In the genomic region with DNA sequence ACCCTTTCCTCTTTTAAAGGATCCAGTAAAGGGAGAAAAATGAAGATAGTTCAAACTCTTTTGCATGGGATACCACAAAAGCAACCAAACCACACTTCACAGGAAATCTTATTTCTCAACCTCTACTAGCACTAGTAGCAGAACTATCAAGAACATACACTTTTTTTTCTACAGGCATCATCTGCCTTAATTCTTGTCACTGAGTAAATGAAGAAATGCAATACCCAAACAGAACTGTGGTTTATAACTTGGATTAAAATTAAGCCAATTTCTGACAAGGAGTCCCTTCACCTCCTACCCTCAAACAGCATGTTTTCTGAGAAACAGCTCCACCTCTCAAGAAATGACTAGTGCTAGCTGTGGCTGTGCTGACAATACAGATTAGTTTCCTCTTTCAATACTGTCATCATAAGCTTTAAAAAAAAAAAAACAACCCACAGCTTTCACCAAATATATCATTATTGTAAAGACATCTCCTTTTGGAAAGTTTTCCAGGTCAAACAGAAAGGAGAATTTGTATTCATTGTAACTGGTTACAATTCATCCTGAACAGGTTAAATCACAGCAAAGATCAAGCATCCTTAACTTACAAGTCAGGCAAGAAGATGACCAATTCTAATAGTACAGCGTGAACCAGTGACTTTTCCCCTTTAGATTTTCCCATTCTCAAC, we compare ENCODE assay signal across 8 cellular contexts. TPM values are rescaled to one million over a fixed set of nuclear protein-coding genes. Genes with fewer than 3 reads are reported as not detected.
DNase-seq lines count a peak whose midpoint lies in the region; ATAC-seq and TF ChIP-seq lines count a peak whose summit lies in the region.

No MANE protein-coding gene starts in this region.

- H3K36me3 Mint-ChIP-seq in T-helper 17 cell (ENCODE audit: low read depth): peaks cover 7% of the 10 kb centered on the region

- H3K4me1 Mint-ChIP-seq in T-helper 17 cell: peaks cover 59% of the 10 kb centered on the region
- peaks cover 70% of the 10 kb centered on the region for H3K4me1 Mint-ChIP-seq in stimulated activated naive CD8-positive, alpha-beta T cell treated with anti-CD3 and anti-CD28 coated beads, Interleukin-15, amount 100 ng/mL, for 72 hours

- TF ChIP-seq CTCF in fibroblast of the aortic adventitia (IDR thresholded peaks at IDR 0.05; ENCODE audit: insufficient read depth, low read length): no peak

- peak overlapping the region; percentile 88 for H3K27ac Mint-ChIP-seq in T-helper 17 cell
- peak overlapping the region; percentile 95 to 97 for H3K27ac Mint-ChIP-seq in stimulated activated naive CD8-positive, alpha-beta T cell treated with anti-CD3 and anti-CD28 coated beads, Interleukin-15, amount 100 ng/mL, for 72 hours

- no peaks in the 10 kb centered on the region for H3K27me3 Mint-ChIP-seq in T-helper 17 cell
- no peaks in the 10 kb centered on the region for H3K27me3 Mint-ChIP-seq in stimulated activated naive CD8-positive, alpha-beta T cell treated with anti-CD3 and anti-CD28 coated beads, Interleukin-15, amount 100 ng/mL, for 72 hours

- H3K4me3 Mint-ChIP-seq in T-helper 17 cell: peak overlapping the region; percentile 67
- H3K4me3 Mint-ChIP-seq in stimulated activated naive CD8-positive, alpha-beta T cell treated with anti-CD3 and anti-CD28 coated beads, Interleukin-15, amount 100 ng/mL, for 72 hours: peak overlapping the region; percentile 72 to 76

- H3K4me3 ChIP-seq in fibroblast of the aortic adventitia (ENCODE audit: low read depth, low read length): no peak overlapping the region

- ATAC-seq in HG03108 (IDR thresholded peaks at IDR 0.05; ENCODE audit: unreplicated experiment) (peak; percentile 72), T-helper 17 cell (peak; percentile 79)
- peak; percentile 90 for ATAC-seq in stimulated activated naive CD8-positive, alpha-beta T cell treated with anti-CD3 and anti-CD28 coated beads, Interleukin-15, amount 100 ng/mL, for 72 hours

- H3K9me3 Mint-ChIP-seq in stimulated activated naive CD8-positive, alpha-beta T cell treated with anti-CD3 and anti-CD28 coated beads, Interleukin-15, amount 100 ng/mL, for 72 hours: no peaks in the 10 kb centered on the region

- peak; percentile 53 for DNase-seq in stimulated activated CD4-positive, alpha-beta T cell treated with anti-CD3 and anti-CD28 coated beads, Interleukin-1b, Interleukin-23, amount 100 ng/mL, for 48 hours
- no peak for DNase-seq in stimulated activated CD4-positive, alpha-beta T cell treated with anti-CD3 and anti-CD28 coated beads, Interleukin-4, amount 100 ng/mL, for 1 hour
- no peak for DNase-seq in T-helper 17 cell
- peak; percentile 27 for DNase-seq in fibroblast of the aortic adventitia (ENCODE audit: low read depth)
- DNase-seq in stimulated activated naive CD8-positive, alpha-beta T cell treated with anti-CD3 and anti-CD28 coated beads, Interleukin-15, amount 100 ng/mL, for 72 hours: peak; percentile 48 to 67
- DNase-seq in iPS-NIHi11 (ENCODE audit: low spot score): no peak
- DNase-seq in H4 (ENCODE audit: low spot score): no peak

- no peaks in the 10 kb centered on the region for H3K9me3 ChIP-seq in T-helper 17 cell (ENCODE audit: control insufficient read depth, low read length, poor library complexity, severe bottlenecking)

RNA-seq across cellular contexts. Expression of gene PTPN2, which starts 44.4 kb away (rescaled TPM):
- total RNA-seq in T-helper 17 cell (10 to 100 TPM; 72.8 to 74.8 TPM), fibroblast of the aortic adventitia (ENCODE audit: low replicate concordance) (29.4 and 41.5 TPM in 2 replicates)
- 26.1 and 31.9 TPM in 2 replicates for total RNA-seq in H4 (2014; rRNA removed; shearing (Covaris generic))

Comparison
In these comparisons a context has a peak if more than half of its experiments do, and no peak if none do; other contexts are left out.
1. DNase-seq: peak in stimulated activated CD4-positive, alpha-beta T cell treated with anti-CD3 and anti-CD28 coated beads, Interleukin-1b, Interleukin-23, amount 100 ng/mL, for 48 hours (single experiment), fibroblast of the aortic adventitia (single experiment) and stimulated activated naive CD8-positive, alpha-beta T cell treated with anti-CD3 and anti-CD28 coated beads, Interleukin-15, amount 100 ng/mL, for 72 hours (2 of 2); none in stimulated activated CD4-positive, alpha-beta T cell treated with anti-CD3 and anti-CD28 coated beads, Interleukin-4, amount 100 ng/mL, for 1 hour (single experiment), T-helper 17 cell (0 of 3), iPS-NIHi11 (single experiment) and H4 (single experiment).
2. Peak in every context shown above with its lines, with median percentiles within 50 percentile points of each other: ATAC-seq.